ENCODE assay signal across 8 cellular contexts in genomic region chr19:3586124-3586626, GRCh38. TPM values are rescaled to one million over a fixed set of nuclear protein-coding genes. Genes with fewer than 3 reads are reported as not detected.
DNase-seq lines count a peak whose midpoint lies in the region; ATAC-seq and TF ChIP-seq lines count a peak whose summit lies in the region.

No MANE protein-coding gene starts in this region.

- peak; percentile 44 for TF ChIP-seq CTCF in GM10248 (IDR thresholded peaks at IDR 0.05; ENCODE audit: control extremely low read depth, extremely low read depth, low read depth, missing control alignments)
- peak; percentile 80 for TF ChIP-seq CTCF in OCI-LY7 (conservative IDR thresholded peaks at IDR 0.05; ENCODE audit: low read length)
- TF ChIP-seq CTCF in breast epithelium (IDR thresholded peaks at IDR 0.05) = peak in 2 of 3 donors; percentile 21 to 25
- TF ChIP-seq CTCF in neural crest cell (conservative IDR thresholded peaks at IDR 0.05) = peak; percentile 62

- no peaks in the 10 kb centered on the region for H3K36me3 Mint-ChIP-seq in neural crest cell (ENCODE audit: low read depth)

- H2AFZ ChIP-seq in OCI-LY7 (ENCODE audit: low read length) = no peak overlapping the region

- DNase-seq in GM10248 (ENCODE audit: extremely low spot score) = peak; percentile 70
- DNase-seq in OCI-LY7 (ENCODE audit: low spot score) = peak; percentile 30
- no peak for DNase-seq in breast epithelium (ENCODE audit: low spot score in 2 of 2)
- DNase-seq in neural crest cell (ENCODE audit: low read depth, low spot score) = peak; percentile 44
- no peak for DNase-seq in central memory CD4-positive, alpha-beta T cell

- peaks cover 5 to 9% of the 10 kb centered on the region in 2 donors for H3K27me3 ChIP-seq in breast epithelium

- no peaks in the 10 kb centered on the region for H3K4me1 Mint-ChIP-seq in neural crest cell

- H3K4me1 ChIP-seq in OCI-LY7 (ENCODE audit: insufficient read depth, low read length, poor library complexity, severe bottlenecking) (no peaks in the 10 kb centered on the region), breast epithelium (no peaks in the 10 kb centered on the region)

- no peaks in the 10 kb centered on the region for H4K20me1 ChIP-seq in OCI-LY7 (ENCODE audit: insufficient read depth, low read length)

- H3K9me3 ChIP-seq in OCI-LY7 (ENCODE audit: low read length) (no peaks in the 10 kb centered on the region), breast epithelium (no peaks in the 10 kb centered on the region)

- H3K27ac Mint-ChIP-seq in neural crest cell (ENCODE audit: unreplicated experiment) = no peak overlapping the region

- H3K79me2 ChIP-seq in OCI-LY7 (ENCODE audit: insufficient read depth, low read depth, low read length) = no peaks in the 10 kb centered on the region

- H3K9me2 ChIP-seq in OCI-LY7 (ENCODE audit: insufficient read depth, low read length) = no peaks in the 10 kb centered on the region

- POLR2A ChIA-PET in GM10248 (lab: Yijun Ruan, JAX) (no interaction called here), OCI-LY7 (lab: Charles Lee) (no interaction called here)

- H3K4me2 ChIP-seq in OCI-LY7 (ENCODE audit: low read length) = no peak overlapping the region

- ATAC-seq in GM18858 (IDR thresholded peaks at IDR 0.05; ENCODE audit: unreplicated experiment) (no peak), HG02623 (IDR thresholded peaks at IDR 0.05; ENCODE audit: unreplicated experiment) (no peak), HG03108 (IDR thresholded peaks at IDR 0.05; ENCODE audit: unreplicated experiment) (no peak)

- no peak overlapping the region for H3K4me3 Mint-ChIP-seq in neural crest cell

- peaks cover 60% of the 10 kb centered on the region for H3K27me3 Mint-ChIP-seq in neural crest cell (ENCODE audit: low read depth)

- no peaks in the 10 kb centered on the region for H3K36me3 ChIP-seq in OCI-LY7 (ENCODE audit: insufficient read depth, low read length)
- no peaks in the 10 kb centered on the region for H3K36me3 ChIP-seq in breast epithelium

- H3K4me3 ChIP-seq in OCI-LY7 (ENCODE audit: low read depth, low read length, poor library complexity, severe bottlenecking) (no peak overlapping the region), breast epithelium (peak overlapping the region; percentile 36 to 67 (median 41))

- intact Hi-C loops in OCI-LY7 (cut with micrococcal nuclease; ENCODE audit: unreplicated experiment) (no loop called here), breast epithelium (cut with DNase I; ENCODE audit: low total_unique reads) (no loop called here)

- BruUV-seq in OCI-LY7 (replicated peaks; lab: Mats Ljungman, UMichigan) = no TSS peak

- H3K9me3 Mint-ChIP-seq in neural crest cell = peaks cover 3% of the 10 kb centered on the region

- CTCF ChIA-PET in GM10248 (lab: Yijun Ruan, JAX) = interaction anchor here (1.0 to 2.5 kb wide), 10 partner anchors 11 to 244 kb away, joined by 3 to 7 read pairs (median 4); no protein-coding TSS in a partner anchor
- CTCF ChIA-PET in OCI-LY7 (lab: Charles Lee; ENCODE audit: unreplicated experiment) = interaction anchor here (0.6 kb wide), 1 partner anchor 32 kb away, joined by 4 read pairs; no protein-coding TSS in a partner anchor

- H3K27ac ChIP-seq in OCI-LY7 (ENCODE audit: low read depth, low read length, poor library complexity, severe bottlenecking) (no peak overlapping the region), breast epithelium (no peak overlapping the region)

- no peak for TF ChIP-seq POLR2A in breast epithelium (IDR thresholded peaks at IDR 0.05)

RNA-seq across cellular contexts. Expression of gene GIPC3, which starts 0.9 kb away (rescaled TPM):
- not detected in 2 replicates for total RNA-seq in OCI-LY7 (2014; rRNA removed; shearing (Covaris generic))
- not detected in 2 replicates for total RNA-seq in OCI-LY7 (2022)
- total RNA-seq in breast epithelium = under 1 TPM; 0.29 to 0.66 (median 0.64) TPM
- total RNA-seq in neural crest cell = 0.19 and 0.25 TPM in 2 replicates

RNA-seq across cellular contexts. Expression of gene HMG20B, which starts 13.4 kb away (rescaled TPM):
- total RNA-seq in OCI-LY7 (2014; rRNA removed; shearing (Covaris generic)) = 105 and 119 TPM in 2 replicates
- 91.0 and 108 TPM in 2 replicates for total RNA-seq in OCI-LY7 (2022)
- total RNA-seq in breast epithelium = 100 to 1,000 TPM; 120 to 142 (median 127) TPM
- total RNA-seq in neural crest cell = 76.2 and 79.6 TPM in 2 replicates

RNA-seq across cellular contexts. Expression of gene TBXA2R, which starts 20.5 kb away (rescaled TPM):
- not detected in 2 replicates for total RNA-seq in OCI-LY7 (2014; rRNA removed; shearing (Covaris generic))
- total RNA-seq in OCI-LY7 (2022) = not detected in 2 replicates
- total RNA-seq in breast epithelium = under 1 TPM; 0.32 to 0.44 (median 0.33) TPM
- 0.23 and 0.52 TPM in 2 replicates for total RNA-seq in neural crest cell

RNA-seq across cellular contexts. Expression of gene MFSD12, which starts 28.8 kb away (rescaled TPM):
- total RNA-seq in OCI-LY7 (2014; rRNA removed; shearing (Covaris generic)) = 74.4 and 79.4 TPM in 2 replicates
- total RNA-seq in OCI-LY7 (2022) = 72.6 and 78.8 TPM in 2 replicates
- total RNA-seq in breast epithelium = 10 to 100 TPM; 44.5 to 50.9 (median 44.9) TPM
- 72.7 and 79.1 TPM in 2 replicates for total RNA-seq in neural crest cell

RNA-seq across cellular contexts. Expression of gene CACTIN, which starts 40.4 kb away (rescaled TPM):
- 35.9 and 38.6 TPM in 2 replicates for total RNA-seq in OCI-LY7 (2014; rRNA removed; shearing (Covaris generic))
- total RNA-seq in OCI-LY7 (2022) = 33.0 and 34.2 TPM in 2 replicates
- total RNA-seq in breast epithelium = 10 to 100 TPM; 21.8 to 30.5 (median 27.5) TPM
- total RNA-seq in neural crest cell = 33.5 and 36.3 TPM in 2 replicates

Comparison
In these comparisons a context has a peak if more than half of its experiments do, and no peak if none do; other contexts are left out.
1. DNase-seq: peak in GM10248 (single experiment), OCI-LY7 (single experiment) and neural crest cell (single experiment); none in breast epithelium (0 of 2) and central memory CD4-positive, alpha-beta T cell (single experiment).
2. CTCF ChIP-seq: peak in every context shown above with its lines; median percentile 80 in OCI-LY7; 62 in neural crest cell; 44 in GM10248; 23 in breast epithelium.